In the genomic region with DNA sequence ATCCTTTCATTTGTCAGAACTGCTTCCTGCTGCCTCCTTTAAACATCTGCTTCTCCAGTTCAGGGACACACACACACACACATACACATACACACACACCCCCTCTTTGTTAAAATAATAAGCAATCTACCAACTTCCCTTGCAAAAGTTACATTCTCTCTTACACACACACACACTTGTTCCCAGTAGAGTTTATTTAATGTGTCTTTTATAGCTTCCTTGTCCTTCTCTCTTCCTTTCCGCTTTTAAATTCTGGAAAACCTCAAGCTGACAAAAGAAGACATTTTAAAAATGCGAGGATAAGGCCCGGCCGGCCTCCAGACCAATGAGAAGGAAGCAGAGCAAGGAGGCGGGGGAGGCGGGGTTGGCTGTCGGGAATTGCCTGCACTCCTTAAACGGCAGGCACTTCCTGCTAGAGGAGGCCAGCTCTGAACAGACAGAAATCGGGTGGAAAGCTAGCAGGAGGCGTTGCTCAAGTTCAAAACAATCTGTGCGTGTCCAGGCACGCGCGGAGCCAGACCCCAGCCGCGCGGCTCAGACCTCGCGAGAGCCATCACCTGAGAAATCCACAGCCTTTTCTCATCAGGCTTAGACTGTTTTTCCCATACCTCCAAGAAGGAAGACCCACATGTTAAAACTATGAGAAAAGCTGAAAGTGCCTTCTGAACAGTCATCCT, we compare ENCODE assay signal across 1 cellular context.
A peak's percentile ranks its signal among the peaks of the same experiment; 100 is the strongest.
TF ChIP-seq lines count a peak whose summit lies in the region.

No MANE protein-coding gene starts in this region.

TF ChIP-seq in WTC11, 78 proteins besides CTCF, POLR2A, EP300 and RAD21 (continued from another document):
- TF ChIP-seq, protein P1, sequence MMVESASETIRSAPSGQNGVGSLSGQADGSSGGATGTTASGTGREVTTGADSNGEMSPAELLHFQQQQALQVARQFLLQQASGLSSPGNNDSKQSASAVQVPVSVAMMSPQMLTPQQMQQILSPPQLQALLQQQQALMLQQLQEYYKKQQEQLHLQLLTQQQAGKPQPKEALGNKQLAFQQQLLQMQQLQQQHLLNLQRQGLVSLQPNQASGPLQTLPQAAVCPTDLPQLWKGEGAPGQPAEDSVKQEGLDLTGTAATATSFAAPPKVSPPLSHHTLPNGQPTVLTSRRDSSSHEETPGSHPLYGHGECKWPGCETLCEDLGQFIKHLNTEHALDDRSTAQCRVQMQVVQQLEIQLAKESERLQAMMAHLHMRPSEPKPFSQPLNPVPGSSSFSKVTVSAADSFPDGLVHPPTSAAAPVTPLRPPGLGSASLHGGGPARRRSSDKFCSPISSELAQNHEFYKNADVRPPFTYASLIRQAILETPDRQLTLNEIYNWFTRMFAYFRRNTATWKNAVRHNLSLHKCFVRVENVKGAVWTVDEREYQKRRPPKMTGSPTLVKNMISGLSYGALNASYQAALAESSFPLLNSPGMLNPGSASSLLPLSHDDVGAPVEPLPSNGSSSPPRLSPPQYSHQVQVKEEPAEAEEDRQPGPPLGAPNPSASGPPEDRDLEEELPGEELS (CRISPR knock-in tag; IDR thresholded peaks at IDR 0.05) = no peak
- TF ChIP-seq ZBTB21 (CRISPR knock-in tag; IDR thresholded peaks at IDR 0.05; ENCODE audit: borderline replicate concordance) = no peak
- TF ChIP-seq, protein P2, sequence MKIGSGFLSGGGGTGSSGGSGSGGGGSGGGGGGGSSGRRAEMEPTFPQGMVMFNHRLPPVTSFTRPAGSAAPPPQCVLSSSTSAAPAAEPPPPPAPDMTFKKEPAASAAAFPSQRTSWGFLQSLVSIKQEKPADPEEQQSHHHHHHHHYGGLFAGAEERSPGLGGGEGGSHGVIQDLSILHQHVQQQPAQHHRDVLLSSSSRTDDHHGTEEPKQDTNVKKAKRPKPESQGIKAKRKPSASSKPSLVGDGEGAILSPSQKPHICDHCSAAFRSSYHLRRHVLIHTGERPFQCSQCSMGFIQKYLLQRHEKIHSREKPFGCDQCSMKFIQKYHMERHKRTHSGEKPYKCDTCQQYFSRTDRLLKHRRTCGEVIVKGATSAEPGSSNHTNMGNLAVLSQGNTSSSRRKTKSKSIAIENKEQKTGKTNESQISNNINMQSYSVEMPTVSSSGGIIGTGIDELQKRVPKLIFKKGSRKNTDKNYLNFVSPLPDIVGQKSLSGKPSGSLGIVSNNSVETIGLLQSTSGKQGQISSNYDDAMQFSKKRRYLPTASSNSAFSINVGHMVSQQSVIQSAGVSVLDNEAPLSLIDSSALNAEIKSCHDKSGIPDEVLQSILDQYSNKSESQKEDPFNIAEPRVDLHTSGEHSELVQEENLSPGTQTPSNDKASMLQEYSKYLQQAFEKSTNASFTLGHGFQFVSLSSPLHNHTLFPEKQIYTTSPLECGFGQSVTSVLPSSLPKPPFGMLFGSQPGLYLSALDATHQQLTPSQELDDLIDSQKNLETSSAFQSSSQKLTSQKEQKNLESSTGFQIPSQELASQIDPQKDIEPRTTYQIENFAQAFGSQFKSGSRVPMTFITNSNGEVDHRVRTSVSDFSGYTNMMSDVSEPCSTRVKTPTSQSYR (CRISPR knock-in tag; IDR thresholded peaks at IDR 0.05) = no peak
- TF ChIP-seq PRRX2 (CRISPR knock-in tag; IDR thresholded peaks at IDR 0.05) = no peak
- TF ChIP-seq FOXK1 (CRISPR knock-in tag; IDR thresholded peaks at IDR 0.05) = 0 out of 2 replicates have a peak, but pooled peaks have one; percentile 32
